1 cellular context compared by ENCODE assay signal in genomic region chr17:59838196-59838911, GRCh38.
TF ChIP-seq lines count a peak whose summit lies in the region.

No MANE protein-coding gene starts in this region.

TF ChIP-seq in SK-N-SH, 30 proteins besides CTCF, POLR2A, EP300 and RAD21 (continued from another document):
- TF ChIP-seq REST (IDR thresholded peaks at IDR 0.05; ENCODE audit: low read depth, low read length): peak; percentile 71; the same call in 1 of the 2 replicates
